ENCODE assay signal across 12 cellular contexts in the genomic region with DNA sequence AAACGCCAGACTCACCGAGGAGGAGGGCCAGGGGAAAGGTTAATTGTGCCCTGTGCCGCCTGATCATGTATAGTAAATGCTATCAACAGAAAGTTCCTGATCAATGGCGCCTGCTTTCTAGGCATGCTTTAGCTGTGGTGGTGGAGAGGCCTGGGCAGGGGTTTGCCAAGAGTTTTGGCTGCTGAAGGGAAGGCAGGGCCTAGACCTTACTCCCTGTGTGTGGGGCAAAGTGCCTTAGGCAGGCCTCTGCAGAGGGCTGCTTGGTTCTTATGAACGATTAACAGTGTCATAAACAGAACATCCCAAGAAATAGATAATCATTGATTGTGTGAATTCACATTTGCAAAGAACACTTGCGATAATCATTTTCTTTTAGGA. TPM values are rescaled to one million over a fixed set of nuclear protein-coding genes. Genes with fewer than 3 reads are reported as not detected.
DNase-seq lines count a peak whose midpoint lies in the region; ATAC-seq and TF ChIP-seq lines count a peak whose summit lies in the region.
"Had no signal": no experiment of that assay in that cellular context is flagged by ENCODE, and none has a peak within 500 bp of the region (broad histone marks: within the 10 kb centered on the region; RNA-seq: fewer than 3 reads in every experiment).

No MANE protein-coding gene starts in this region.

- peaks cover 53 to 90% (median 71%) of the 10 kb centered on the region in 4 donors for H3K4me1 Mint-ChIP-seq in CD4-positive, alpha-beta memory T cell

- TF ChIP-seq CTCF in foreskin fibroblast (IDR thresholded peaks at IDR 0.05; ENCODE audit: low read depth, low read length) = no peak

- H3K27ac Mint-ChIP-seq in CD4-positive, alpha-beta memory T cell = peak overlapping the region; percentile 90 to 96 (median 92)
- H3K27ac Mint-ChIP-seq: neural progenitor cell had no signal

- H3K27ac ChIP-seq in CD4-positive, alpha-beta memory T cell (ENCODE audit: low read depth, low read length) = peak overlapping the region; percentile 63
- H3K27ac ChIP-seq: neural progenitor cell, suprapubic skin had no signal

- H3K4me3 ChIP-seq in CD4-positive, alpha-beta memory T cell (ENCODE audit: low read length in 2 of 2) = peak overlapping the region in 1 of 2 donors; percentile 5
- peak overlapping the region; percentile 26 to 96 for H3K4me3 ChIP-seq in foreskin fibroblast (ENCODE audit: low read depth in 1 of 2, low read length in 2 of 2)
- H3K4me3 ChIP-seq: neural progenitor cell, suprapubic skin had no signal

- H3K27me3 Mint-ChIP-seq in CD4-positive, alpha-beta memory T cell = no peaks in the 10 kb centered on the region

- ATAC-seq in sciatic nerve = peak; percentile 49

- H3K27me3 ChIP-seq in CD4-positive, alpha-beta memory T cell (ENCODE audit: insufficient read depth, low read length) = no peaks in the 10 kb centered on the region
- H3K27me3 ChIP-seq: suprapubic skin had no signal

- H3K36me3 ChIP-seq in CD4-positive, alpha-beta memory T cell (ENCODE audit: insufficient read depth, low read length) = no peaks in the 10 kb centered on the region
- H3K36me3 ChIP-seq: neural progenitor cell, suprapubic skin had no signal

- CTCF ChIA-PET in CD4-positive, alpha-beta memory T cell (lab: Charles Lee; ENCODE audit: partially characterized antibody) = no interaction called here

- H3K4me1 ChIP-seq in CD4-positive, alpha-beta memory T cell (ENCODE audit: insufficient read depth, low read length) = peaks cover 64% of the 10 kb centered on the region
- H3K4me1 ChIP-seq: neural progenitor cell had no signal

- no peak for DNase-seq in CD4-positive, alpha-beta memory T cell
- DNase-seq in NCI-H69 (lab: John Stamatoyannopoulos, UW) (peak; percentile 61), foreskin fibroblast (peak in 1 of 2 donors; percentile 61), sciatic nerve (ENCODE audit: low spot score) (no peak), AG20443 (ENCODE audit: low spot score) (no peak), foreskin melanocyte (no peak), posterior vena cava (ENCODE audit: low spot score) (no peak), NCI-H2227 (lab: John Stamatoyannopoulos, UW; ENCODE audit: unreplicated experiment) (no peak)
- DNase-seq: NCI-H1417 treated with DMSO at 0.1 percent for 48 hours, NCI-H82 had no signal

- intact Hi-C loops in CD4-positive, alpha-beta memory T cell (cut with micrococcal nuclease) = loop anchor here (10.0 kb wide), 1 partner anchor 1608 kb away; the partner anchor contains the start of gene ZNF236
- intact Hi-C loops in sciatic nerve (cut with DNase I) (no loop called here), posterior vena cava (cut with DNase I) (no loop called here)

- peaks cover 0 to 8% of the 10 kb centered on the region in 2 donors for H3K36me3 Mint-ChIP-seq in CD4-positive, alpha-beta memory T cell
- H3K36me3 Mint-ChIP-seq: neural progenitor cell had no signal

- no peaks in the 10 kb centered on the region for H3K9me3 Mint-ChIP-seq in CD4-positive, alpha-beta memory T cell
- H3K9me3 Mint-ChIP-seq: neural progenitor cell had no signal

- no peaks in the 10 kb centered on the region for H3K9me3 ChIP-seq in CD4-positive, alpha-beta memory T cell (ENCODE audit: control insufficient read depth in 1 of 2, low read length in 2 of 2)
- H3K9me3 ChIP-seq: suprapubic skin had no signal

- peak overlapping the region; percentile 31 to 87 (median 71) for H3K4me3 Mint-ChIP-seq in CD4-positive, alpha-beta memory T cell
- H3K4me3 Mint-ChIP-seq: neural progenitor cell had no signal

- POLR2A ChIA-PET in CD4-positive, alpha-beta memory T cell (lab: Charles Lee; ENCODE audit: partially characterized antibody) = interaction anchor here (1.0 to 2.0 kb wide), 2 partner anchors 9 to 31 kb away, joined by 3 to 9 read pairs; no protein-coding TSS in a partner anchor

RNA-seq across cellular contexts. Expression of gene TSHZ1, which starts 6.3 kb away (rescaled TPM):
- 10 to 100 TPM; 30.1 to 32.0 TPM for total RNA-seq in CD4-positive, alpha-beta memory T cell
- 1 to 10 TPM in 1 of 2 donors, under 1 TPM in 1; 0.84 to 6.5 TPM for polyA plus RNA-seq in CD4-positive, alpha-beta memory T cell
- total RNA-seq in sciatic nerve (25.4 TPM), posterior vena cava (10 to 100 TPM; 18.5 to 19.0 TPM)

RNA-seq across cellular contexts. Expression of gene PTGR3, which starts 8.0 kb away (rescaled TPM):
- total RNA-seq in CD4-positive, alpha-beta memory T cell = 10 to 100 TPM; 55.9 to 56.7 TPM
- polyA plus RNA-seq in CD4-positive, alpha-beta memory T cell = 10 to 100 TPM; 21.0 to 29.3 TPM
- total RNA-seq in sciatic nerve (31.6 TPM), posterior vena cava (10 to 100 TPM; 13.7 to 15.8 TPM)
